Comparison of ENCODE assay signal across 8 cellular contexts in genomic region chr4:64539234-64539849, GRCh38.
DNase-seq lines count a peak whose midpoint lies in the region; ATAC-seq and TF ChIP-seq lines count a peak whose summit lies in the region.

No MANE protein-coding gene starts in this region.

- TF ChIP-seq POLR2A in gastrocnemius medialis (IDR thresholded peaks at IDR 0.05) = no peak

- peak; percentile 50 to 79 (median 71) for TF ChIP-seq CTCF in gastrocnemius medialis (IDR thresholded peaks at IDR 0.05 in 4 of 5, conservative IDR thresholded peaks at IDR 0.05 in 1 of 5)

- no peak overlapping the region for H3K4me3 ChIP-seq in gastrocnemius medialis

- ATAC-seq in GM19468 (IDR thresholded peaks at IDR 0.05; ENCODE audit: extremely low read depth, unreplicated experiment) (peak; percentile 84), HG03460 (IDR thresholded peaks at IDR 0.05; ENCODE audit: unreplicated experiment) (peak; percentile 96), left ventricle myocardium superior (peak; percentile 85), gastrocnemius medialis (peak; percentile 80 to 81)

- H3K27ac ChIP-seq in gastrocnemius medialis = no peak overlapping the region

- no peaks in the 10 kb centered on the region for H3K9me3 ChIP-seq in gastrocnemius medialis

- no peaks in the 10 kb centered on the region for H3K36me3 ChIP-seq in gastrocnemius medialis

- peak; percentile 10 for DNase-seq in GDM1 (lab: John Stamatoyannopoulos, UW)
- peak; percentile 56 for DNase-seq in NCI-H460 (ENCODE audit: extremely low read depth, low read depth)
- DNase-seq in amniotic epithelial cell (ENCODE audit: low read depth) = peak; percentile 57
- DNase-seq in left ventricle myocardium superior = no peak
- DNase-seq in gastrocnemius medialis = peak; percentile 13 to 34
- DNase-seq in activated CD4-positive, CD25-positive, alpha-beta regulatory T cell treated with anti-CD3 and anti-CD28 coated beads, Interleukin-2, amount 50 U/mL, for 72 hours = no peak

- no peaks in the 10 kb centered on the region for H3K4me1 ChIP-seq in gastrocnemius medialis

- in situ Hi-C loops in gastrocnemius medialis (cut with MboI; ENCODE audit: low sequenced_read_pairs in 4 of 4) = loop anchor here (5.0 to 25.0 kb wide), 4 partner anchors 65 to 385 kb away; no protein-coding TSS in a partner anchor

- H3K27me3 ChIP-seq in gastrocnemius medialis = no peaks in the 10 kb centered on the region

- intact Hi-C loops in left ventricle myocardium superior (cut with micrococcal nuclease) = loop anchor here (2.0 kb wide), 1 partner anchor 381 kb away; no protein-coding TSS in a partner anchor
- intact Hi-C loops in gastrocnemius medialis (cut with DNase I; ENCODE audit: low total_unique reads) = loop anchor here (1.0 kb wide), 1 partner anchor 381 kb away; no protein-coding TSS in a partner anchor

Comparison
In these comparisons a context has a peak if more than half of its experiments do, and no peak if none do; other contexts are left out.
1. DNase-seq: peak in GDM1 (single experiment), NCI-H460 (single experiment), amniotic epithelial cell (single experiment) and gastrocnemius medialis (2 of 2); none in left ventricle myocardium superior (single experiment) and activated CD4-positive, CD25-positive, alpha-beta regulatory T cell treated with anti-CD3 and anti-CD28 coated beads, Interleukin-2, amount 50 U/mL, for 72 hours (single experiment).
2. Peak in every context shown above with its lines, with median percentiles within 50 percentile points of each other: ATAC-seq.